1 cellular context compared by ENCODE assay signal in genomic region chr3:127182848-127183714, GRCh38.
TF ChIP-seq lines count a peak whose summit lies in the region.

No MANE protein-coding gene starts in this region.

TF ChIP-seq in HepG2, 621 proteins besides CTCF, POLR2A, EP300 and RAD21:
- TF ChIP-seq ZNF550 (CRISPR knock-in tag; IDR thresholded peaks at IDR 0.05; ENCODE audit: borderline replicate concordance) (no peak), HIVEP1 (CRISPR knock-in tag; IDR thresholded peaks at IDR 0.05) (0 out of 2 replicates have a peak, but pooled peaks have one; percentile 21), ZSCAN25 (CRISPR knock-in tag; IDR thresholded peaks at IDR 0.05) (no peak), GLMP (CRISPR knock-in tag; IDR thresholded peaks at IDR 0.05; ENCODE audit: borderline replicate concordance) (no peak), EED (CRISPR knock-in tag; IDR thresholded peaks at IDR 0.05) (no peak)
